18 cellular contexts compared by ENCODE assay signal in genomic region chr3:162337630-162338029, GRCh38.
"Had no signal": no experiment of that assay in that cellular context is flagged by ENCODE, and none has a peak within 500 bp of the region (broad histone marks: within the 10 kb centered on the region; RNA-seq: fewer than 3 reads in every experiment).

No MANE protein-coding gene starts in this region.

- H3K4me3 Mint-ChIP-seq: activated naive CD8-positive, alpha-beta T cell treated with anti-CD3 and anti-CD28 coated beads, Interleukin-2, amount 50 U/mL, for 24 hours; endodermal cell; natural killer cell treated with Interleukin-12 subunit alpha and Interleukin-12 subunit beta and Interleukin-15 and Interleukin-18, amount 100 ng/mL, for 72 hours had no signal

- DNase-seq: activated CD4-positive, CD25-positive, alpha-beta regulatory T cell treated with anti-CD3 and anti-CD28 coated beads, Interleukin-2, amount 50 U/mL, for 72 hours; activated naive CD4-positive, alpha-beta T cell treated with Interleukin-2 at 50 U/mL for 16 hours; activated naive CD8-positive, alpha-beta T cell treated with anti-CD3 and anti-CD28 coated beads, Interleukin-2, amount 50 U/mL, for 24 hours; dorsolateral prefrontal cortex; endodermal cell; hippocampal formation; kidney; mesendoderm; nucleus accumbens; right cardiac atrium; spleen; stimulated activated CD4-positive, alpha-beta T cell treated with anti-CD3 and anti-CD28 coated beads, Interleukin-1b, Interleukin-23, amount 100 ng/mL, for 48 hours; stomach; T-helper 9 cell had no signal

- H3K4me1 Mint-ChIP-seq: activated naive CD8-positive, alpha-beta T cell treated with anti-CD3 and anti-CD28 coated beads, Interleukin-2, amount 50 U/mL, for 24 hours; endodermal cell had no signal

- H3K36me3 ChIP-seq: ascending aorta, cardiac muscle cell, spleen, stomach, thoracic aorta had no signal

- ATAC-seq: activated naive CD8-positive, alpha-beta T cell treated with anti-CD3 and anti-CD28 coated beads, Interleukin-2, amount 50 U/mL, for 24 hours; natural killer cell treated with Interleukin-12 subunit alpha and Interleukin-12 subunit beta and Interleukin-15 and Interleukin-18, amount 100 ng/mL, for 72 hours; right cardiac atrium had no signal

- H3K27ac Mint-ChIP-seq: activated naive CD8-positive, alpha-beta T cell treated with anti-CD3 and anti-CD28 coated beads, Interleukin-2, amount 50 U/mL, for 24 hours; endodermal cell; natural killer cell treated with Interleukin-12 subunit alpha and Interleukin-12 subunit beta and Interleukin-15 and Interleukin-18, amount 100 ng/mL, for 72 hours had no signal

- H3K27me3 Mint-ChIP-seq: activated naive CD8-positive, alpha-beta T cell treated with anti-CD3 and anti-CD28 coated beads, Interleukin-2, amount 50 U/mL, for 24 hours; natural killer cell treated with Interleukin-12 subunit alpha and Interleukin-12 subunit beta and Interleukin-15 and Interleukin-18, amount 100 ng/mL, for 72 hours had no signal

- H3K27ac ChIP-seq: ascending aorta, cardiac muscle cell, dorsolateral prefrontal cortex, spleen, stomach, thoracic aorta had no signal

- H3K27me3 ChIP-seq: ascending aorta, cardiac muscle cell, dorsolateral prefrontal cortex, spleen, stomach had no signal

- H3K4me1 ChIP-seq: ascending aorta, spleen, stomach had no signal

- H3K4me3 ChIP-seq: ascending aorta, cardiac muscle cell, dorsolateral prefrontal cortex, spleen, stomach, thoracic aorta had no signal

- FAIRE-seq: kidney had no signal

- H3K9me3 ChIP-seq: ascending aorta, thoracic aorta had no signal
